ENCODE assay signal across 15 cellular contexts in the genomic region with DNA sequence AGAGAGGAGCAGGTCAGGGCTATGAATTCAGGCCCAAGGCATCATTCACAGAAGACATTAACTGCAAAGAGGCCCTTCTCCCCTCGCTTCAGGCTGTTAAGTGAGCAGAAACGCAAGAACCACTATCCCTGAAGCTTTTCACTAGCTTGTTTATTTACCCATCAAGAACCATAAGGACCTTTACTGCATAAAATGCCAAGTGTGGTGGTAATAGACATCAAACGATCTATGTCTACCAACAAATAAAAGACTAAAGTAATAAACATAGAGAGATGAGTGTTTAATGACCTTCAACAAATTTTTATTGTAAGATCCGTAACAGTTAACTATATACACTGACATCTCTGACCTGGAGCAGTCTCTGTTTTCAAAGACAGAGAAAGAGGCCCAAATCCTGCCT.
"Had no signal": no experiment of that assay in that cellular context is flagged by ENCODE, and none has a peak within 500 bp of the region (broad histone marks: within the 10 kb centered on the region; RNA-seq: fewer than 3 reads in every experiment).

No MANE protein-coding gene starts in this region.

- H3K4me1 Mint-ChIP-seq: activated T-helper 17 cell treated with anti-CD3 and anti-CD28 coated beads, Interleukin-2, amount 50 U/mL, for 72 hours; memory B cell had no signal

- H3K27ac Mint-ChIP-seq: activated T-helper 17 cell treated with anti-CD3 and anti-CD28 coated beads, Interleukin-2, amount 50 U/mL, for 72 hours; memory B cell; naive thymus-derived CD4-positive, alpha-beta T cell had no signal

- H3K36me3 ChIP-seq: esophagus muscularis mucosa, thyroid gland had no signal

- H3K4me3 Mint-ChIP-seq: activated T-helper 17 cell treated with anti-CD3 and anti-CD28 coated beads, Interleukin-2, amount 50 U/mL, for 72 hours; memory B cell; naive thymus-derived CD4-positive, alpha-beta T cell had no signal

- H3K36me3 Mint-ChIP-seq: memory B cell; naive thymus-derived CD4-positive, alpha-beta T cell had no signal

- H3K4me3 ChIP-seq: esophagus muscularis mucosa, mucosa of descending colon, thyroid gland had no signal

- ATAC-seq: activated T-helper 17 cell treated with anti-CD3 and anti-CD28 coated beads, Interleukin-2, amount 50 U/mL, for 72 hours; left ventricle myocardium superior; mucosa of descending colon; naive thymus-derived CD4-positive, alpha-beta T cell had no signal

- H3K4me1 ChIP-seq: esophagus muscularis mucosa, thyroid gland had no signal

- H3K27me3 ChIP-seq: esophagus muscularis mucosa, thyroid gland had no signal

- H3K9me3 ChIP-seq: esophagus muscularis mucosa, mucosa of descending colon, thyroid gland had no signal

- H3K27ac ChIP-seq: esophagus muscularis mucosa, thyroid gland had no signal

- DNase-seq: activated CD4-positive, alpha-beta T cell treated with anti-CD3 and anti-CD28 coated beads for 1 hour; activated CD4-positive, alpha-beta T cell treated with anti-CD3 and anti-CD28 coated beads, Interleukin-2, amount 50 U/mL, for 4 hours; activated naive CD4-positive, alpha-beta T cell treated with Interleukin-2 at 50 U/mL for 16 hours; aorta; cortex of kidney; effector CD4-positive, alpha-beta T cell; hippocampal formation; left ventricle myocardium superior; mucosa of descending colon; naive thymus-derived CD4-positive, alpha-beta T cell; stimulated activated CD4-positive, alpha-beta T cell treated with anti-CD3 and anti-CD28 coated beads, Interleukin-1b, Interleukin-23, amount 100 ng/mL, for 48 hours; thyroid gland had no signal

- H3K9me3 Mint-ChIP-seq: memory B cell had no signal
